ENCODE assay signal across 30 cellular contexts in the genomic region with DNA sequence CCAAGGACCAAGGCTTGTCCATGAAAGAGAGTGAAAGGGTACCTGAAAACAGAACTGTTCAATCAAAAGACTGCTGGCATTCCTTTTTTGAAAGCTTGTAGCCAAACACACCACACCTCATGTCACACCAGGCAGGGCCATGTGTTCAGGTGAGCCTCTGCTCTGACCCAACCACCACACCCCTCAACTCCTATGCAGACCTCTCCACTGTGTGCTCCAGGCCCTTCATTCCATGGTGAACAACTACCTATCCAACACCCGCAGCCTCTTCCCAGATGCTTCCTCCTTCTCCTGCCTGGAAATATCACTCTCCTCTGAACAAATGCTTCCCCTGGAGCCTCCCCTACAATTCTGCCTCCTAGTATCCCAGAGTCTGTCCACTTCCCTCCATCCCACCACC.
"Had no signal": no experiment of that assay in that cellular context is flagged by ENCODE, and none has a peak within 500 bp of the region (broad histone marks: within the 10 kb centered on the region; RNA-seq: fewer than 3 reads in every experiment).

No MANE protein-coding gene starts in this region.

- H3K4me1 Mint-ChIP-seq: immature natural killer cell, mesothelial cell of epicardium, naive B cell had no signal

- H3K27me3 ChIP-seq: esophagus squamous epithelium, stomach, thyroid gland, vagina had no signal

- H3K27ac ChIP-seq: coronary artery, esophagus squamous epithelium, left ventricle myocardium inferior, lower lobe of right lung, parathyroid adenoma, stomach, thyroid gland, vagina had no signal

- H3K9me3 ChIP-seq: esophagus squamous epithelium, left ventricle myocardium inferior, lower lobe of right lung, mucosa of descending colon, stomach, thyroid gland, vagina had no signal

- H3K4me3 ChIP-seq: coronary artery, esophagus squamous epithelium, left ventricle myocardium inferior, lower lobe of right lung, mucosa of descending colon, smooth muscle cell, stomach, thyroid gland, vagina had no signal

- H3K4me1 ChIP-seq: esophagus squamous epithelium, lower lobe of right lung, parathyroid adenoma, stomach, thyroid gland, vagina had no signal

- ATAC-seq: left colon, sciatic nerve had no signal

- H3K9me3 Mint-ChIP-seq: immature natural killer cell; naive B cell; natural killer cell treated with Interleukin-12 subunit alpha and Interleukin-12 subunit beta and Interleukin-15 and Interleukin-18, amount 100 ng/mL, for 72 hours; neural crest cell had no signal

- H2AFZ ChIP-seq: parathyroid adenoma had no signal

- H3K4me2 ChIP-seq: smooth muscle cell had no signal

- H3K36me3 ChIP-seq: esophagus squamous epithelium, left ventricle myocardium inferior, lower lobe of right lung, stomach, thyroid gland, vagina had no signal

- H3K9ac ChIP-seq: parathyroid adenoma had no signal

- H3K4me3 Mint-ChIP-seq: immature natural killer cell; mesothelial cell of epicardium; naive B cell; natural killer cell treated with Interleukin-12 subunit alpha and Interleukin-12 subunit beta and Interleukin-15 and Interleukin-18, amount 100 ng/mL, for 72 hours; neural crest cell had no signal

- H3K79me2 ChIP-seq: parathyroid adenoma had no signal

- H3K36me3 Mint-ChIP-seq: immature natural killer cell; natural killer cell treated with Interleukin-12 subunit alpha and Interleukin-12 subunit beta and Interleukin-15 and Interleukin-18, amount 100 ng/mL, for 72 hours had no signal

- H3K27ac Mint-ChIP-seq: immature natural killer cell; mesothelial cell of epicardium; natural killer cell treated with Interleukin-12 subunit alpha and Interleukin-12 subunit beta and Interleukin-15 and Interleukin-18, amount 100 ng/mL, for 72 hours; progenitor cell of endocrine pancreas had no signal

- DNase-seq: dermis blood vessel endothelial cell; effector memory CD4-positive, alpha-beta T cell; esophagus squamous epithelium; foreskin melanocyte; glutamatergic neuron; hypothalamus; immature natural killer cell; islet precursor cell; kidney glomerular epithelial cell; left colon; left ventricle myocardium inferior; lower lobe of right lung; mucosa of descending colon; naive B cell; stimulated activated CD4-positive, alpha-beta T cell treated with anti-CD3 and anti-CD28 coated beads, Interleukin-12 subunit alpha, Interleukin-12 subunit beta, amount 100 ng/mL, for 4 hours; stimulated activated CD4-positive, alpha-beta T cell treated with anti-CD3 and anti-CD28 coated beads, Interleukin-1b, Interleukin-23, amount 100 ng/mL, for 48 hours; stimulated activated CD4-positive, alpha-beta T cell treated with anti-CD3 and anti-CD28 coated beads, Interleukin-4, amount 100 ng/mL, for 1 hour; stimulated activated CD8-positive, alpha-beta memory T cell treated with anti-CD3 and anti-CD28 coated beads, Interleukin-4, amount 100 ng/mL, for 48 hours; stimulated activated naive CD4-positive, alpha-beta T cell treated with Interleukin-2 at 50 U/mL for 16 hours; stomach; thyroid gland had no signal
